ENCODE assay signal across 1 cellular context in the genomic region with DNA sequence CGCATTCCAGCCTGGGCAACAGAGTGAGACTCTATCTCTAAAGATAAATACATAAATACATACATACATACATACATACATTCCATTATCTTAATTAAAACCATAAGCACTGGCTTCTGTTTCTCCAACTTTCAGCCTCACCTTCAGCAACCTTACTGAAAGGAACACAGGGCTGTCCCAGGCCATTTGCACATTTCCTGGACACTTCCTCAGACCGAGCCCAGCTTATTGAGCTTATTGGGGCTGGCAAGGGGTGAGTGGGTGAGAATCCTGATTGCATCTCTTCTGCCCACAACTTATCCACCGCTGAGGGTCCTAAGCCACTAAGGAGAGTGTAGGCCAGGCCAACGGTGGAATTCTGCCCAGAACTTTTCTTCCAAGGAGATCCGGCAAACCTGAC.
TF ChIP-seq lines count a peak whose summit lies in the region.

No MANE protein-coding gene starts in this region.

TF ChIP-seq in GM12878, 131 proteins besides CTCF, POLR2A, EP300 and RAD21:
- TF ChIP-seq ZNF207 (IDR thresholded peaks at IDR 0.05; ENCODE audit: borderline replicate concordance) (no peak), NBN (IDR thresholded peaks at IDR 0.05) (no peak), CBX5 (IDR thresholded peaks at IDR 0.05; ENCODE audit: low read depth) (no peak), TCF7 (IDR thresholded peaks at IDR 0.05; ENCODE audit: borderline replicate concordance) (no peak), ZSCAN29 (IDR thresholded peaks at IDR 0.05) (no peak), TARDBP (IDR thresholded peaks at IDR 0.05; ENCODE audit: borderline replicate concordance) (no peak), EZH2 (IDR thresholded peaks at IDR 0.05; ENCODE audit: borderline replicate concordance, control insufficient read depth, low read depth, low read length) (no peak), NRF1 (conservative IDR thresholded peaks at IDR 0.05; ENCODE audit: low read depth, low read length) (no peak), SMARCA5 (IDR thresholded peaks at IDR 0.05) (no peak), NFXL1 (IDR thresholded peaks at IDR 0.05; ENCODE audit: borderline replicate concordance) (no peak), MEF2B (IDR thresholded peaks at IDR 0.05; ENCODE audit: partially characterized antibody, poor library complexity, severe bottlenecking) (no peak)
- TF ChIP-seq, protein P1, sequence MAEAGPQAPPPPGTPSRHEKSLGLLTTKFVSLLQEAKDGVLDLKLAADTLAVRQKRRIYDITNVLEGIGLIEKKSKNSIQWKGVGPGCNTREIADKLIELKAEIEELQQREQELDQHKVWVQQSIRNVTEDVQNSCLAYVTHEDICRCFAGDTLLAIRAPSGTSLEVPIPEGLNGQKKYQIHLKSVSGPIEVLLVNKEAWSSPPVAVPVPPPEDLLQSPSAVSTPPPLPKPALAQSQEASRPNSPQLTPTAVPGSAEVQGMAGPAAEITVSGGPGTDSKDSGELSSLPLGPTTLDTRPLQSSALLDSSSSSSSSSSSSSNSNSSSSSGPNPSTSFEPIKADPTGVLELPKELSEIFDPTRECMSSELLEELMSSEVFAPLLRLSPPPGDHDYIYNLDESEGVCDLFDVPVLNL (IDR thresholded peaks at IDR 0.05; ENCODE audit: low read depth, low read length) = no peak
- TF ChIP-seq, protein P2, sequence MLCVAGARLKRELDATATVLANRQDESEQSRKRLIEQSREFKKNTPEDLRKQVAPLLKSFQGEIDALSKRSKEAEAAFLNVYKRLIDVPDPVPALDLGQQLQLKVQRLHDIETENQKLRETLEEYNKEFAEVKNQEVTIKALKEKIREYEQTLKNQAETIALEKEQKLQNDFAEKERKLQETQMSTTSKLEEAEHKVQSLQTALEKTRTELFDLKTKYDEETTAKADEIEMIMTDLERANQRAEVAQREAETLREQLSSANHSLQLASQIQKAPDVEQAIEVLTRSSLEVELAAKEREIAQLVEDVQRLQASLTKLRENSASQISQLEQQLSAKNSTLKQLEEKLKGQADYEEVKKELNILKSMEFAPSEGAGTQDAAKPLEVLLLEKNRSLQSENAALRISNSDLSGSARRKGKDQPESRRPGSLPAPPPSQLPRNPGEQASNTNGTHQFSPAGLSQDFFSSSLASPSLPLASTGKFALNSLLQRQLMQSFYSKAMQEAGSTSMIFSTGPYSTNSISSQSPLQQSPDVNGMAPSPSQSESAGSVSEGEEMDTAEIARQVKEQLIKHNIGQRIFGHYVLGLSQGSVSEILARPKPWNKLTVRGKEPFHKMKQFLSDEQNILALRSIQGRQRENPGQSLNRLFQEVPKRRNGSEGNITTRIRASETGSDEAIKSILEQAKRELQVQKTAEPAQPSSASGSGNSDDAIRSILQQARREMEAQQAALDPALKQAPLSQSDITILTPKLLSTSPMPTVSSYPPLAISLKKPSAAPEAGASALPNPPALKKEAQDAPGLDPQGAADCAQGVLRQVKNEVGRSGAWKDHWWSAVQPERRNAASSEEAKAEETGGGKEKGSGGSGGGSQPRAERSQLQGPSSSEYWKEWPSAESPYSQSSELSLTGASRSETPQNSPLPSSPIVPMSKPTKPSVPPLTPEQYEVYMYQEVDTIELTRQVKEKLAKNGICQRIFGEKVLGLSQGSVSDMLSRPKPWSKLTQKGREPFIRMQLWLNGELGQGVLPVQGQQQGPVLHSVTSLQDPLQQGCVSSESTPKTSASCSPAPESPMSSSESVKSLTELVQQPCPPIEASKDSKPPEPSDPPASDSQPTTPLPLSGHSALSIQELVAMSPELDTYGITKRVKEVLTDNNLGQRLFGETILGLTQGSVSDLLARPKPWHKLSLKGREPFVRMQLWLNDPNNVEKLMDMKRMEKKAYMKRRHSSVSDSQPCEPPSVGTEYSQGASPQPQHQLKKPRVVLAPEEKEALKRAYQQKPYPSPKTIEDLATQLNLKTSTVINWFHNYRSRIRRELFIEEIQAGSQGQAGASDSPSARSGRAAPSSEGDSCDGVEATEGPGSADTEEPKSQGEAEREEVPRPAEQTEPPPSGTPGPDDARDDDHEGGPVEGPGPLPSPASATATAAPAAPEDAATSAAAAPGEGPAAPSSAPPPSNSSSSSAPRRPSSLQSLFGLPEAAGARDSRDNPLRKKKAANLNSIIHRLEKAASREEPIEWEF (IDR thresholded peaks at IDR 0.05; ENCODE audit: insufficient replicate concordance, low read depth, low read length) = no peak
- TF ChIP-seq, protein P3, sequence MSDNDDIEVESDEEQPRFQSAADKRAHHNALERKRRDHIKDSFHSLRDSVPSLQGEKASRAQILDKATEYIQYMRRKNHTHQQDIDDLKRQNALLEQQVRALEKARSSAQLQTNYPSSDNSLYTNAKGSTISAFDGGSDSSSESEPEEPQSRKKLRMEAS (IDR thresholded peaks at IDR 0.05; ENCODE audit: low read depth, low read length) = no peak
- TF ChIP-seq, protein P4, sequence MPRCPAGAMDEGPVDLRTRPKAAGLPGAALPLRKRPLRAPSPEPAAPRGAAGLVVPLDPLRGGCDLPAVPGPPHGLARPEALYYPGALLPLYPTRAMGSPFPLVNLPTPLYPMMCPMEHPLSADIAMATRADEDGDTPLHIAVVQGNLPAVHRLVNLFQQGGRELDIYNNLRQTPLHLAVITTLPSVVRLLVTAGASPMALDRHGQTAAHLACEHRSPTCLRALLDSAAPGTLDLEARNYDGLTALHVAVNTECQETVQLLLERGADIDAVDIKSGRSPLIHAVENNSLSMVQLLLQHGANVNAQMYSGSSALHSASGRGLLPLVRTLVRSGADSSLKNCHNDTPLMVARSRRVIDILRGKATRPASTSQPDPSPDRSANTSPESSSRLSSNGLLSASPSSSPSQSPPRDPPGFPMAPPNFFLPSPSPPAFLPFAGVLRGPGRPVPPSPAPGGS (IDR thresholded peaks at IDR 0.05; ENCODE audit: borderline replicate concordance, insufficient read depth, low read depth, low read length, poor library complexity, severe bottlenecking) = no peak
TF ChIP-seq in GM12878: peak in this region for 0.
